8 cellular contexts compared by ENCODE assay signal in the genomic region with DNA sequence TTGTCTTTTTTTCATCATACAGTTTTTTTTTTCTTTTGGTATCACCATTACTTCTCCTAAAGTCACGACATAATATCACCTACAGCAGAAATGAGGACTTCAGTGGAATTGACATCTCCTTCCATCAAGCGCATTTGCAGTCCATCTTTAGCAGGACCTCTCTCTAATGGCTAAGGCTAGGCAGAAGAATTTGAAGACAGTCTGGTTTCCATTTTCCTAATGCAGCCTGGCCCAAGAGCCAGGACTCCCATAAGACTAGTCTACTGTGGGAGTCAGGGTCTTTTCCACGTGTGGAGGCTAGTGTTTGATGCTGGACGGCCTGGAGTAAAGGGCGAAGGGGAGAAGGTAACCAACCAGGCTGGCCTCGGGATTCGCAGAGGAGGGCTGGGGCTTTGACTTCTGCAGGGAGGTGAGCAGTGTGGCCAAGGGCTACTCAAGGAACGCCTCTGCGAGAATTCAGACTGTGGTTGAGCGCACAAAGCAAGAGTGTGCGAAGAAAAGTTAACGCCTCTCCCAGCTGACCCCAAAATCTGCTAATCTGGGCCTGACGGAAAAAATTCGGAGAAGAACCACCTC. TPM values are rescaled to one million over a fixed set of nuclear protein-coding genes. Genes with fewer than 3 reads are reported as not detected.
A peak's percentile ranks its signal among the peaks of the same experiment; 100 is the strongest.
DNase-seq lines count a peak whose midpoint lies in the region; ATAC-seq and TF ChIP-seq lines count a peak whose summit lies in the region.

No MANE protein-coding gene starts in this region.

- peaks cover 30% of the 10 kb centered on the region for H4K20me1 ChIP-seq in Loucy (ENCODE audit: insufficient read depth, low read length, poor library complexity, severe bottlenecking)

- H3K9me3 ChIP-seq in Loucy (ENCODE audit: insufficient read depth, low read depth, low read length) (no peaks in the 10 kb centered on the region), mesenchymal stem cell (ENCODE audit: control insufficient read depth, low read length) (no peaks in the 10 kb centered on the region), upper lobe of right lung (no peaks in the 10 kb centered on the region)

- H2BK120ac ChIP-seq in mesenchymal stem cell (ENCODE audit: low read depth, low read length): peak overlapping the region; percentile 64

- H3K4me3 ChIP-seq in GM08714 (ENCODE audit: low read length) (peak overlapping the region; percentile 51), Loucy (ENCODE audit: low read length, poor library complexity, severe bottlenecking) (peak overlapping the region; percentile 83), mesenchymal stem cell (ENCODE audit: insufficient read depth in 1 of 2, low read depth in 1 of 2, low read length in 2 of 2) (peak overlapping the region; percentile 89 to 95), upper lobe of right lung (peak overlapping the region; percentile 74)

- DNase-seq in chondrocyte (ENCODE audit: low spot score) (no peak), mesenchymal stem cell (no peak), upper lobe of right lung (no peak), HK-2 (ENCODE audit: unreplicated experiment) (no peak)
- DNase-seq in activated CD4-positive, CD25-positive, alpha-beta regulatory T cell treated with anti-CD3 and anti-CD28 coated beads, Interleukin-2, amount 50 U/mL, for 72 hours: no peak

- H3K27ac ChIP-seq in mesenchymal stem cell (ENCODE audit: low read length, poor library complexity, severe bottlenecking) (peak overlapping the region; percentile 99), upper lobe of right lung (peak overlapping the region; percentile 93)

- no peaks in the 10 kb centered on the region for H3K9me3 Mint-ChIP-seq in chondrocyte (ENCODE audit: low read depth)

- H3K14ac ChIP-seq in mesenchymal stem cell (ENCODE audit: low read length in 2 of 2): peak overlapping the region in 1 of 2 experiments; percentile 95

- ATAC-seq in GM21825 (IDR thresholded peaks at IDR 0.05; ENCODE audit: unreplicated experiment) (peak; percentile 8), upper lobe of right lung (peak; percentile 5)

- H3K36me3 Mint-ChIP-seq in chondrocyte (ENCODE audit: low read depth): peaks cover 4% of the 10 kb centered on the region

- H3K79me2 ChIP-seq in Loucy (ENCODE audit: insufficient read depth, low read length): peaks cover 37% of the 10 kb centered on the region

- H3K9me2 ChIP-seq in Loucy (replicated peaks; ENCODE audit: low read depth, low read length): no peaks in the 10 kb centered on the region

- peaks cover 41% of the 10 kb centered on the region for H3K4me1 ChIP-seq in Loucy (ENCODE audit: insufficient read depth, low read length, poor library complexity, severe bottlenecking)
- peaks cover 9% of the 10 kb centered on the region for H3K4me1 ChIP-seq in mesenchymal stem cell (ENCODE audit: control insufficient read depth, insufficient read depth, low read depth, low read length)
- H3K4me1 ChIP-seq in upper lobe of right lung: peaks cover 26% of the 10 kb centered on the region

- H3K4me1 Mint-ChIP-seq in chondrocyte (ENCODE audit: low read depth): peaks cover 52% of the 10 kb centered on the region

- no peak overlapping the region for H2BK15ac ChIP-seq in mesenchymal stem cell (ENCODE audit: low read depth, poor library complexity, severe bottlenecking)

- H3K36me3 ChIP-seq in Loucy (ENCODE audit: insufficient read depth, low read length) (peaks cover 12% of the 10 kb centered on the region; the same call in 1 of the 2 replicates), mesenchymal stem cell (ENCODE audit: control insufficient read depth in 1 of 2, insufficient read depth in 2 of 2, low read depth in 1 of 2, low read length in 2 of 2) (peaks cover 15 to 31% of the 10 kb centered on the region in 2 experiments), upper lobe of right lung (peaks cover 27% of the 10 kb centered on the region)

- intact Hi-C loops in upper lobe of right lung (cut with DNase I): no loop called here

- H3K23ac ChIP-seq in mesenchymal stem cell (ENCODE audit: low read length in 2 of 2): peak overlapping the region in 1 of 2 experiments; percentile 54

- peak overlapping the region; percentile 95 for H3K4me2 ChIP-seq in Loucy (ENCODE audit: low read depth, low read length, poor library complexity, severe bottlenecking)
- peak overlapping the region; percentile 96 for H3K4me2 ChIP-seq in mesenchymal stem cell (ENCODE audit: low read length, poor library complexity, severe bottlenecking)

- H3K79me1 ChIP-seq in mesenchymal stem cell (replicated peaks; ENCODE audit: low read length, poor library complexity, severe bottlenecking): peaks cover 21% of the 10 kb centered on the region

- WGBS in mesenchymal stem cell: 16% methylated on average over 14 of the region's 14 CpGs

- peak overlapping the region; percentile 89 for H3K9ac ChIP-seq in Loucy (ENCODE audit: low read depth, low read length, poor library complexity, severe bottlenecking)
- H3K9ac ChIP-seq in mesenchymal stem cell (ENCODE audit: low read length): peak overlapping the region; percentile 98

- H2AK5ac ChIP-seq in mesenchymal stem cell (ENCODE audit: low read length, severe bottlenecking): peak overlapping the region; percentile 84

- H3K27ac Mint-ChIP-seq in chondrocyte (ENCODE audit: unreplicated experiment): peak overlapping the region; percentile 94

- H2BK12ac ChIP-seq in mesenchymal stem cell (ENCODE audit: low read length in 2 of 2): peak overlapping the region in 1 of 2 experiments; percentile 18

- H3F3A ChIP-seq in Loucy (ENCODE audit: low read depth): peaks cover 3% of the 10 kb centered on the region; the same call in 1 of the 2 replicates

- peak overlapping the region; percentile 88 for H2BK5ac ChIP-seq in mesenchymal stem cell (ENCODE audit: low read depth, low read length, poor library complexity, severe bottlenecking)

- no peaks in the 10 kb centered on the region for H3K27me3 Mint-ChIP-seq in chondrocyte (ENCODE audit: low read depth)

- peak overlapping the region; percentile 86 to 94 for H3K18ac ChIP-seq in mesenchymal stem cell (ENCODE audit: low read depth in 1 of 2, low read length in 2 of 2)

- H3K4ac ChIP-seq in mesenchymal stem cell (ENCODE audit: low read depth in 1 of 2, low read length in 2 of 2): peak overlapping the region; percentile 86 to 94

- peak overlapping the region; percentile 90 for H3K4me3 Mint-ChIP-seq in chondrocyte (ENCODE audit: unreplicated experiment)

- H2AFZ ChIP-seq in Loucy (ENCODE audit: low read length) (peak overlapping the region; percentile 98), mesenchymal stem cell (ENCODE audit: low read depth, low read length) (peak overlapping the region; percentile 94)

- peak overlapping the region; percentile 82 for H4K91ac ChIP-seq in mesenchymal stem cell (ENCODE audit: low read length)

- H4K8ac ChIP-seq in mesenchymal stem cell (ENCODE audit: low read length): peak overlapping the region; percentile 98

- no peaks in the 10 kb centered on the region for H3K27me3 ChIP-seq in Loucy (ENCODE audit: insufficient read depth, low read length, poor library complexity, severe bottlenecking)
- no peaks in the 10 kb centered on the region for H3K27me3 ChIP-seq in mesenchymal stem cell (ENCODE audit: control insufficient read depth in 1 of 2, insufficient read depth in 1 of 2, low read length in 2 of 2)
- H3K27me3 ChIP-seq in upper lobe of right lung: no peaks in the 10 kb centered on the region

- TF ChIP-seq CTCF in Loucy (conservative IDR thresholded peaks at IDR 0.05; ENCODE audit: low read length) (no peak), chondrocyte (IDR thresholded peaks at IDR 0.05) (no peak), upper lobe of right lung (IDR thresholded peaks at IDR 0.05) (no peak)

RNA-seq across cellular contexts. Expression of a gene that starts 0.7 kb away (rescaled TPM):
- 27.3 to 36.7 TPM (median 28.0 TPM) in 3 replicates for total RNA-seq in chondrocyte
- polyA plus RNA-seq in mesenchymal stem cell (2013, experiment 1 of 2): 8.0 TPM
- 7.8 TPM for polyA plus RNA-seq in mesenchymal stem cell (2013, experiment 2 of 2)
- total RNA-seq in upper lobe of right lung: 46.8 TPM

RNA-seq across cellular contexts. Expression of a gene that starts 0.9 kb away (rescaled TPM):
- total RNA-seq in chondrocyte: 24.3 to 34.6 TPM (median 27.1 TPM) in 3 replicates
- 9.3 TPM for polyA plus RNA-seq in mesenchymal stem cell (2013, experiment 1 of 2)
- polyA plus RNA-seq in mesenchymal stem cell (2013, experiment 2 of 2): 8.4 TPM
- 41.7 TPM for total RNA-seq in upper lobe of right lung

RNA-seq across cellular contexts. Expression of a gene that starts 27.3 kb away (rescaled TPM):
- 0.37 to 0.46 TPM in 2 of 3 replicates, not detected in the other for total RNA-seq in chondrocyte
- polyA plus RNA-seq in mesenchymal stem cell (2013, experiment 1 of 2): 0.19 TPM
- polyA plus RNA-seq in mesenchymal stem cell (2013, experiment 2 of 2): 0.10 TPM
- total RNA-seq in upper lobe of right lung: 7.7 TPM

RNA-seq across cellular contexts. Expression of a gene that starts 52.2 kb away (rescaled TPM):
- total RNA-seq in chondrocyte (19.4 to 30.0 TPM (median 21.7 TPM) in 3 replicates), upper lobe of right lung (23.8 TPM)
- 20.0 TPM for polyA plus RNA-seq in mesenchymal stem cell (2013, experiment 1 of 2)
- 20.3 TPM for polyA plus RNA-seq in mesenchymal stem cell (2013, experiment 2 of 2)
